ENCODE assay signal across 7 cellular contexts in genomic region chr21:16347223-16347622, GRCh38.
"Had no signal": no experiment of that assay in that cellular context is flagged by ENCODE, and none has a peak within 500 bp of the region (broad histone marks: within the 10 kb centered on the region; RNA-seq: fewer than 3 reads in every experiment).

No MANE protein-coding gene starts in this region.

- H3K4me2 ChIP-seq: KMS-11 had no signal

- H3K9ac ChIP-seq: KMS-11 had no signal

- H3K27ac ChIP-seq: HL-60, KMS-11 had no signal

- DNase-seq: IMR-90, KBM-7, KG1 had no signal

- FAIRE-seq: HTR-8/SVneo, K562 had no signal

- H3K4me3 ChIP-seq: K562 had no signal

- ATAC-seq: K562 had no signal
